ENCODE assay signal across 8 cellular contexts in genomic region chr16:73956592-73957495, GRCh38.
DNase-seq lines count a peak whose midpoint lies in the region; ATAC-seq, FAIRE-seq and TF ChIP-seq lines count a peak whose summit lies in the region.

No MANE protein-coding gene starts in this region.

- peak; percentile 31; the same call in 1 of the 2 replicates for TF ChIP-seq RAD21 in HepG2 (CRISPR knock-in tag; IDR thresholded peaks at IDR 0.05)

- 20% methylated on average over 10 of the region's 10 CpGs for WGBS in HepG2 (ENCODE audit: low lambda C conversion rate)

- peak; percentile 72 for ATAC-seq in HepG2
- no peak for ATAC-seq in GM19397 (IDR thresholded peaks at IDR 0.05; ENCODE audit: unreplicated experiment)

- H4K20me1 ChIP-seq in HepG2 (ENCODE audit: insufficient read depth, low read length): no peaks in the 10 kb centered on the region

- no peak for TF ChIP-seq EP300 in HepG2 (IDR thresholded peaks at IDR 0.05; ENCODE audit: low read depth in 2 of 2, low read length in 2 of 2)
- TF ChIP-seq EP300 in HepG2 (CRISPR knock-in tag; IDR thresholded peaks at IDR 0.05; ENCODE audit: borderline replicate concordance): no peak

- POLR2A ChIA-PET in HepG2 (lab: Yijun Ruan, JAX): no interaction called here

- H3K27ac ChIP-seq in SJCRH30 (no peak overlapping the region), colonic mucosa (no peak overlapping the region), HepG2 (ENCODE audit: extremely low read length, insufficient read depth, low read length) (no peak overlapping the region)

- CTCF ChIA-PET in HepG2 (lab: Yijun Ruan, JAX; ENCODE audit: low intra/inter-chr PET ratio, low total read pairs): interaction anchor here (1.3 kb wide), 2 partner anchors 243 to 391 kb away, joined by 6 to 11 read pairs; no protein-coding TSS in a partner anchor

- H3K9ac ChIP-seq in colonic mucosa (ENCODE audit: low read depth in 2 of 2, low read length in 2 of 2): no peak overlapping the region
- H3K9ac ChIP-seq in HepG2 (ENCODE audit: insufficient read depth, low read depth, low read length): no peak overlapping the region

- FAIRE-seq in HepG2 (lab: Jason Lieb, UNC): peak; percentile 83

- H3K4me1 ChIP-seq in SJCRH30 (no peaks in the 10 kb centered on the region), colonic mucosa (no peaks in the 10 kb centered on the region), HepG2 (ENCODE audit: insufficient read depth, low read length) (no peaks in the 10 kb centered on the region)

- H3K4me3 ChIP-seq in SJCRH30 (no peak overlapping the region), colonic mucosa (no peak overlapping the region), HepG2 (replicated peaks in 1 of 3; ENCODE audit: insufficient read depth in 1 of 3, low read depth in 2 of 3, low read length in 3 of 3) (no peak overlapping the region)

- no peak for TF ChIP-seq POLR2A in HepG2 (IDR thresholded peaks at IDR 0.05; ENCODE audit: insufficient read depth in 1 of 2, low read depth in 2 of 2, low read length in 2 of 2)

- H3K36me3 ChIP-seq in SJCRH30 (no peaks in the 10 kb centered on the region), colonic mucosa (no peaks in the 10 kb centered on the region), HepG2 (replicated peaks in 1 of 2; ENCODE audit: control insufficient read depth in 1 of 2, insufficient read depth in 2 of 2, low read length in 2 of 2) (no peaks in the 10 kb centered on the region)

- H3K79me2 ChIP-seq in HepG2 (ENCODE audit: insufficient read depth, low read length): no peaks in the 10 kb centered on the region

- H3K27me3 ChIP-seq in SJCRH30 (no peaks in the 10 kb centered on the region), colonic mucosa (no peaks in the 10 kb centered on the region), HepG2 (ENCODE audit: control insufficient read depth in 1 of 2, insufficient read depth in 2 of 2, low read length in 2 of 2) (peaks cover 0 to 8% of the 10 kb centered on the region in 2 experiments; a peak in 1 of 5 replicates)

- intact Hi-C loops in colonic mucosa (cut with DNase I): loop anchor here (5.0 kb wide), 1 partner anchor 75 kb away; no protein-coding TSS in a partner anchor
- intact Hi-C loops in HepG2 (cut with micrococcal nuclease; ENCODE audit: unreplicated experiment): loop anchor here (1.0 to 2.0 kb wide), 4 partner anchors 78 to 392 kb away; no protein-coding TSS in a partner anchor

- H3K9me3 ChIP-seq in SJCRH30 (replicated peaks) (no peaks in the 10 kb centered on the region), colonic mucosa (no peaks in the 10 kb centered on the region), HepG2 (ENCODE audit: low read length) (no peaks in the 10 kb centered on the region)

- peak; percentile 70 for TF ChIP-seq CTCF in GM12874 (IDR thresholded peaks at IDR 0.05; ENCODE audit: insufficient read depth, low read depth, low read length)
- peak; percentile 86 for TF ChIP-seq CTCF in colonic mucosa (IDR thresholded peaks at IDR 0.05)
- TF ChIP-seq CTCF in HepG2 (CRISPR knock-in tag; IDR thresholded peaks at IDR 0.05): peak; percentile 77

- no TSS peak for BruUV-seq in HepG2 (replicated peaks; lab: Mats Ljungman, UMichigan)

- H2AFZ ChIP-seq in HepG2 (ENCODE audit: low read length): no peak overlapping the region

- in situ Hi-C loops in HepG2 (cut with HindIII; ENCODE audit: extremely low pct_ligation_motif_present, low pct_unique_long_range_greater_than_20kb): loop anchor here (10.0 kb wide), 1 partner anchor 392 kb away; no protein-coding TSS in a partner anchor

- H3K4me2 ChIP-seq in HepG2 (ENCODE audit: low read depth, low read length): no peak overlapping the region

- DNase-seq in AG08396 (ENCODE audit: low spot score): peak; percentile 66
- peak; percentile 37 for DNase-seq in LoVo (ENCODE audit: low spot score)
- peak; percentile 37 to 63 for DNase-seq in SJCRH30
- peak; percentile 62 for DNase-seq in colonic mucosa
- DNase-seq in HepG2 (ENCODE audit: low spot score): peak; percentile 50
- peak; percentile 1 for DNase-seq in stimulated activated naive CD4-positive, alpha-beta T cell treated with Interleukin-2 at 50 U/mL for 16 hours (lab: John Stamatoyannopoulos, UW)

TF ChIP-seq in HepG2, 621 proteins besides CTCF, POLR2A, EP300 and RAD21:
- TF ChIP-seq ZBTB20 (CRISPR knock-in tag; IDR thresholded peaks at IDR 0.05; ENCODE audit: borderline replicate concordance, low read depth) (no peak), ATF7 (IDR thresholded peaks at IDR 0.05) (0 out of 2 replicates have a peak, but pooled peaks have one; percentile 14), ATF7 (CRISPR knock-in tag; IDR thresholded peaks at IDR 0.05) (no peak), STAG1 (CRISPR knock-in tag; IDR thresholded peaks at IDR 0.05) (peak; percentile 73), CREB1 (IDR thresholded peaks at IDR 0.05) (peak; percentile 23; the same call in 1 of the 2 replicates), CREB1 (CRISPR knock-in tag; IDR thresholded peaks at IDR 0.05) (no peak), SMC3 (IDR thresholded peaks at IDR 0.05; ENCODE audit: low read length) (peak; percentile 65; the same call in 1 of the 2 replicates), TRAFD1 (CRISPR knock-in tag; IDR thresholded peaks at IDR 0.05; ENCODE audit: borderline replicate concordance) (no peak)

Comparison
In these comparisons a context has a peak if more than half of its experiments do, and no peak if none do; other contexts are left out.
1. DNase-seq: peak in every context shown above with its lines; median percentile 66 in AG08396; 62 in colonic mucosa; 50 in SJCRH30; 50 in HepG2; 37 in LoVo; 1 in stimulated activated naive CD4-positive, alpha-beta T cell treated with Interleukin-2 at 50 U/mL for 16 hours.